Comparison of ENCODE assay signal across 24 cellular contexts in genomic region chr7:27091125-27091524, GRCh38. TPM values are rescaled to one million over a fixed set of nuclear protein-coding genes. Genes with fewer than 3 reads are reported as not detected.
DNase-seq lines count a peak whose midpoint lies in the region; ATAC-seq and TF ChIP-seq lines count a peak whose summit lies in the region.
"Had no signal": no experiment of that assay in that cellular context is flagged by ENCODE, and none has a peak within 500 bp of the region (broad histone marks: within the 10 kb centered on the region; RNA-seq: fewer than 3 reads in every experiment).

No MANE protein-coding gene starts in this region.

- BruUV-seq in PC-9 (replicated peaks; lab: Mats Ljungman, UMichigan), result no TSS peak

- peak overlapping the region; percentile 57 for H3K4me3 Mint-ChIP-seq in type B pancreatic cell
- H3K4me3 Mint-ChIP-seq in activated T-cell treated with anti-CD3 and anti-CD28 coated beads, Interleukin-2, amount 50 U/mL, for 24 hours, result no peak overlapping the region
- H3K4me3 Mint-ChIP-seq: activated CD4-positive, alpha-beta T cell treated with anti-CD3 and anti-CD28 coated beads for 36 hours; activated naive CD4-positive, alpha-beta T cell treated with anti-CD3 and anti-CD28 coated beads, Interleukin-2, amount 50 U/mL, for 24 hours; dendritic cell treated with granulocyte-macrophage colony-stimulating factor and Interleukin-4, amounts not matched to agents 40 ng/mL and 50 ng/mL, for 4 days; naive thymus-derived CD4-positive, alpha-beta T cell had no signal

- POLR2A ChIA-PET in PC-9 (lab: Charles Lee; ENCODE audit: unreplicated experiment), result interaction anchor here (0.6 to 0.8 kb wide), 2 partner anchors 44 to 208 kb away, joined by 6 to 8 read pairs; no protein-coding TSS in a partner anchor

- no peaks in the 10 kb centered on the region for H3K36me3 Mint-ChIP-seq in type B pancreatic cell
- H3K36me3 Mint-ChIP-seq in activated T-cell treated with anti-CD3 and anti-CD28 coated beads, Interleukin-2, amount 50 U/mL, for 24 hours (ENCODE audit: low read depth), result no peaks in the 10 kb centered on the region

- H3K27ac Mint-ChIP-seq in type B pancreatic cell, result peak overlapping the region; percentile 49
- no peak overlapping the region for H3K27ac Mint-ChIP-seq in activated T-cell treated with anti-CD3 and anti-CD28 coated beads, Interleukin-2, amount 50 U/mL, for 24 hours
- H3K27ac Mint-ChIP-seq: activated CD4-positive, alpha-beta T cell treated with anti-CD3 and anti-CD28 coated beads for 36 hours; activated naive CD4-positive, alpha-beta T cell treated with anti-CD3 and anti-CD28 coated beads, Interleukin-2, amount 50 U/mL, for 24 hours; dendritic cell treated with granulocyte-macrophage colony-stimulating factor and Interleukin-4, amounts not matched to agents 40 ng/mL and 50 ng/mL, for 4 days; naive thymus-derived CD4-positive, alpha-beta T cell had no signal

- H3K36me3 ChIP-seq in PC-9 (ENCODE audit: low read depth), result no peaks in the 10 kb centered on the region
- H3K36me3 ChIP-seq in effector memory CD4-positive, alpha-beta T cell (ENCODE audit: control insufficient read depth, insufficient read depth, low read length), result no peaks in the 10 kb centered on the region
- H3K36me3 ChIP-seq: HAP-1, ovary, SJCRH30 had no signal

- H3K9me3 ChIP-seq in PC-9 (ENCODE audit: insufficient read depth, low read depth), result no peaks in the 10 kb centered on the region
- no peaks in the 10 kb centered on the region for H3K9me3 ChIP-seq in effector memory CD4-positive, alpha-beta T cell (ENCODE audit: control insufficient read depth, low read length)
- H3K9me3 ChIP-seq: Caco-2, HAP-1, ovary, SJCRH30 had no signal

- intact Hi-C loops in PC-9 (cut with micrococcal nuclease; ENCODE audit: unreplicated experiment), result no loop called here

- H3K9me2 ChIP-seq in PC-9 (ENCODE audit: insufficient read depth), result no peaks in the 10 kb centered on the region

- TF ChIP-seq CTCF in PC-9 (conservative IDR thresholded peaks at IDR 0.05) (no peak), type B pancreatic cell (conservative IDR thresholded peaks at IDR 0.05) (no peak)

- no peaks in the 10 kb centered on the region for H3K79me2 ChIP-seq in PC-9 (ENCODE audit: low read depth)

- H3K27ac ChIP-seq in PC-9, result peak overlapping the region; percentile 51
- no peak overlapping the region for H3K27ac ChIP-seq in effector memory CD4-positive, alpha-beta T cell (ENCODE audit: insufficient read depth, low read length, poor library complexity, severe bottlenecking)
- H3K27ac ChIP-seq: ovary, SJCRH30 had no signal

- CTCF ChIA-PET in PC-9 (lab: Charles Lee), result no interaction called here

- H4K20me1 ChIP-seq in PC-9 (ENCODE audit: insufficient read depth), result no peaks in the 10 kb centered on the region

- H2AFZ ChIP-seq in PC-9, result peak overlapping the region; percentile 57

- peak overlapping the region; percentile 52 for H3K4me2 ChIP-seq in PC-9

- H3K27me3 ChIP-seq in PC-9 (ENCODE audit: insufficient read depth, low read depth), result no peaks in the 10 kb centered on the region
- H3K27me3 ChIP-seq in effector memory CD4-positive, alpha-beta T cell (replicated peaks; ENCODE audit: control insufficient read depth, insufficient read depth, low read length, poor library complexity, severe bottlenecking), result peaks cover 34% of the 10 kb centered on the region
- H3K27me3 ChIP-seq: SJCRH30 had no signal

- no peak overlapping the region for H3K4me3 ChIP-seq in PC-9
- no peak overlapping the region for H3K4me3 ChIP-seq in effector memory CD4-positive, alpha-beta T cell (ENCODE audit: insufficient read depth, low read depth, low read length, poor library complexity, severe bottlenecking)
- H3K4me3 ChIP-seq: HAP-1, ovary, SJCRH30 had no signal

- no peak for ATAC-seq in stimulated activated naive CD8-positive, alpha-beta T cell treated with anti-CD3 and anti-CD28 coated beads, Interleukin-15, Interleukin-2, amounts not matched to agents 100 U/mL and 50 U/mL, for 24 hours
- ATAC-seq: activated CD4-positive, alpha-beta T cell treated with anti-CD3 and anti-CD28 coated beads for 36 hours; left colon; naive thymus-derived CD4-positive, alpha-beta T cell; right cardiac atrium had no signal

- H3K4me1 ChIP-seq in PC-9 (replicated peaks; ENCODE audit: insufficient read depth), result peaks cover 40% of the 10 kb centered on the region
- peaks cover 8% of the 10 kb centered on the region for H3K4me1 ChIP-seq in effector memory CD4-positive, alpha-beta T cell (ENCODE audit: control insufficient read depth, insufficient read depth, low read length, poor library complexity, severe bottlenecking)
- H3K4me1 ChIP-seq: SJCRH30 had no signal

- DNase-seq in NCI-H82 (lab: John Stamatoyannopoulos, UW), result peak; percentile 39
- no peak for DNase-seq in NCI-H82 treated with DMSO at 0.1 percent for 48 hours (lab: John Stamatoyannopoulos, UW; ENCODE audit: unreplicated experiment)
- peak; percentile 46 to 81 for DNase-seq in NCI-H1930 (lab: John Stamatoyannopoulos, UW)
- DNase-seq in PC-9, result peak in 1 of 2 experiments; percentile 74
- no peak for DNase-seq in type B pancreatic cell (ENCODE audit: extremely low spot score, unreplicated experiment)
- DNase-seq in activated T-cell treated with anti-CD3 and anti-CD28 coated beads, Interleukin-2, amount 50 U/mL, for 24 hours, result no peak
- DNase-seq in effector memory CD4-positive, alpha-beta T cell, result no peak
- no peak for DNase-seq in stimulated activated naive CD8-positive, alpha-beta T cell treated with anti-CD3 and anti-CD28 coated beads, Interleukin-15, Interleukin-2, amounts not matched to agents 100 U/mL and 50 U/mL, for 24 hours
- DNase-seq: activated CD4-positive, alpha-beta T cell treated with anti-CD3 and anti-CD28 coated beads for 36 hours; anterior cingulate cortex; Caco-2; caudate nucleus; glutamatergic neuron; left colon; mesendoderm; naive thymus-derived CD4-positive, alpha-beta T cell; NK-92 treated with Interleukin-12 subunit alpha and Interleukin-12 subunit beta, amount 100 ng/mL, for 24 hours; ovary; right cardiac atrium; SJCRH30 had no signal

- peaks cover 50% of the 10 kb centered on the region for H3K4me1 Mint-ChIP-seq in type B pancreatic cell (ENCODE audit: unreplicated experiment)
- peaks cover 20% of the 10 kb centered on the region for H3K4me1 Mint-ChIP-seq in activated T-cell treated with anti-CD3 and anti-CD28 coated beads, Interleukin-2, amount 50 U/mL, for 24 hours (ENCODE audit: low read depth)

- H3K27me3 Mint-ChIP-seq in type B pancreatic cell, result peaks cover 34% of the 10 kb centered on the region
- peaks cover 89% of the 10 kb centered on the region for H3K27me3 Mint-ChIP-seq in activated T-cell treated with anti-CD3 and anti-CD28 coated beads, Interleukin-2, amount 50 U/mL, for 24 hours

- no peaks in the 10 kb centered on the region for H3K9me3 Mint-ChIP-seq in type B pancreatic cell
- no peaks in the 10 kb centered on the region for H3K9me3 Mint-ChIP-seq in activated T-cell treated with anti-CD3 and anti-CD28 coated beads, Interleukin-2, amount 50 U/mL, for 24 hours
- H3K9me3 Mint-ChIP-seq: dendritic cell treated with granulocyte-macrophage colony-stimulating factor and Interleukin-4, amounts not matched to agents 40 ng/mL and 50 ng/mL, for 4 days had no signal

- peaks cover 15% of the 10 kb centered on the region; the same call in 1 of the 2 replicates for H3F3A ChIP-seq in PC-9 (ENCODE audit: insufficient read depth, low read depth)

RNA-seq across cellular contexts. Expression of gene HOXA1, which starts 4.7 kb away (rescaled TPM):
- total RNA-seq in PC-9 (2021) (2.0 and 2.2 TPM in 2 replicates), type B pancreatic cell (ENCODE audit: low replicate concordance) (9.5 and 22.0 TPM in 2 replicates)

RNA-seq across cellular contexts. Expression of gene HOXA2, which starts 11.4 kb away (rescaled TPM):
- total RNA-seq in PC-9 (2021) (6.1 and 6.5 TPM in 2 replicates), type B pancreatic cell (ENCODE audit: low replicate concordance) (7.7 and 26.8 TPM in 2 replicates)
- total RNA-seq: activated CD4-positive, alpha-beta T cell treated with anti-CD3 and anti-CD28 coated beads for 36 hours; naive thymus-derived CD4-positive, alpha-beta T cell; T-helper 1 cell treated with Interleukin-12 subunit alpha and Interleukin-12 subunit beta and Interleukin-4 antibody, amounts not matched to agents 30 ng/mL and 1 ng/mL, for 36 hours had no signal

RNA-seq across cellular contexts. Expression of gene HOXA4, which starts 39.4 kb away (rescaled TPM):
- total RNA-seq in PC-9 (2021), result not detected in 2 replicates
- total RNA-seq in type B pancreatic cell (ENCODE audit: low replicate concordance), result 28.5 and 37.6 TPM in 2 replicates
- total RNA-seq: naive thymus-derived CD4-positive, alpha-beta T cell had no signal

RNA-seq across cellular contexts. Expression of gene HOXA5, which starts 52.4 kb away (rescaled TPM):
- total RNA-seq in PC-9 (2021) (0.63 and 1.0 TPM in 2 replicates), type B pancreatic cell (ENCODE audit: low replicate concordance) (55.0 and 77.7 TPM in 2 replicates)
- total RNA-seq: activated CD4-positive, alpha-beta T cell treated with anti-CD3 and anti-CD28 coated beads for 36 hours; T-helper 1 cell treated with Interleukin-12 subunit alpha and Interleukin-12 subunit beta and Interleukin-4 antibody, amounts not matched to agents 30 ng/mL and 1 ng/mL, for 36 hours had no signal

RNA-seq across cellular contexts. Expression of gene HOXA6, which starts 56.4 kb away (rescaled TPM):
- 0.65 and 1.2 TPM in 2 replicates for total RNA-seq in PC-9 (2021)
- 4.2 and 10.9 TPM in 2 replicates for total RNA-seq in type B pancreatic cell (ENCODE audit: low replicate concordance)
- total RNA-seq: activated CD4-positive, alpha-beta T cell treated with anti-CD3 and anti-CD28 coated beads for 36 hours; right cardiac atrium; T-helper 1 cell treated with Interleukin-12 subunit alpha and Interleukin-12 subunit beta and Interleukin-4 antibody, amounts not matched to agents 30 ng/mL and 1 ng/mL, for 36 hours had no signal

Comparison
In these comparisons a context has a peak if more than half of its experiments do, and no peak if none do; other contexts are left out.
1. DNase-seq: peak in NCI-H82 (single experiment) and NCI-H1930 (2 of 2); none in NCI-H82 treated with DMSO at 0.1 percent for 48 hours (single experiment), type B pancreatic cell (single experiment), activated T-cell treated with anti-CD3 and anti-CD28 coated beads, Interleukin-2, amount 50 U/mL, for 24 hours (single experiment), effector memory CD4-positive, alpha-beta T cell (0 of 3) and stimulated activated naive CD8-positive, alpha-beta T cell treated with anti-CD3 and anti-CD28 coated beads, Interleukin-15, Interleukin-2, amounts not matched to agents 100 U/mL and 50 U/mL, for 24 hours (single experiment).
2. RNA of gene HOXA4, which starts 39.4 kb away (total RNA-seq): 28.5 to 37.6 TPM in type B pancreatic cell; not detected in PC-9; every median in the first group is over 10 times any median in the second.